Comparison of ENCODE assay signal across 11 cellular contexts in genomic region chr5:160470437-160471341, GRCh38. TPM values are rescaled to one million over a fixed set of nuclear protein-coding genes. Genes with fewer than 3 reads are reported as not detected.
DNase-seq lines count a peak whose midpoint lies in the region; ATAC-seq, FAIRE-seq and TF ChIP-seq lines count a peak whose summit lies in the region.
"Had no signal": no experiment of that assay in that cellular context is flagged by ENCODE, and none has a peak within 500 bp of the region (broad histone marks: within the 10 kb centered on the region; RNA-seq: fewer than 3 reads in every experiment).

No MANE protein-coding gene starts in this region.

- H3K4me1 Mint-ChIP-seq in activated CD4-positive, alpha-beta T cell treated with anti-CD3 and anti-CD28 coated beads for 36 hours = peaks cover 78% of the 10 kb centered on the region

- H3K36me3 ChIP-seq in Panc1 (ENCODE audit: control insufficient read depth, insufficient read depth, low read length) (no peaks in the 10 kb centered on the region), H1 (ENCODE audit: control insufficient read depth in 2 of 4, insufficient read depth in 4 of 4, low read length in 3 of 4) (no peaks in the 10 kb centered on the region), spleen (no peaks in the 10 kb centered on the region), Peyer's patch (no peaks in the 10 kb centered on the region), kidney (ENCODE audit: control insufficient read depth in 1 of 2, insufficient read depth in 2 of 2, low read length in 2 of 2) (no peaks in the 10 kb centered on the region)

- no peak overlapping the region for H3K4ac ChIP-seq in H1 (replicated peaks; ENCODE audit: insufficient read length, low read depth, low read length)

- no peak overlapping the region for H3K23ac ChIP-seq in H1 (ENCODE audit: insufficient read length)

- H3K4me2 ChIP-seq in H1 (ENCODE audit: insufficient read depth in 1 of 2, low read depth in 2 of 2, low read length in 2 of 2) = no peak overlapping the region

- H3K4me3 ChIP-seq in Panc1 (ENCODE audit: low read depth in 2 of 2, low read length in 2 of 2) (peak overlapping the region in 1 of 2 experiments; percentile 58; a peak in 2 of 4 replicates), H1 (ENCODE audit: extremely low read depth in 1 of 4, insufficient read depth in 2 of 4, low read depth in 3 of 4, low read length in 4 of 4) (no peak overlapping the region), spleen (peak overlapping the region in 2 of 8 donors; percentile 55 to 77), Peyer's patch (no peak overlapping the region), kidney (ENCODE audit: low read length in 2 of 2) (no peak overlapping the region)

- no peak for TF ChIP-seq CTCF in Panc1 (IDR thresholded peaks at IDR 0.05)
- no peak for TF ChIP-seq CTCF in H1 (IDR thresholded peaks at IDR 0.05; ENCODE audit: control extremely low read depth in 1 of 3, insufficient read depth in 1 of 3, low read depth in 1 of 3, low read length in 3 of 3)
- no peak for TF ChIP-seq CTCF in spleen (IDR thresholded peaks at IDR 0.05 in 8 of 11, conservative IDR thresholded peaks at IDR 0.05 in 3 of 11)
- no peak for TF ChIP-seq CTCF in Peyer's patch (IDR thresholded peaks at IDR 0.05)
- TF ChIP-seq CTCF in kidney (IDR thresholded peaks at IDR 0.05; ENCODE audit: borderline replicate concordance, extremely low read depth, insufficient read depth) = no peak

- H3K9me3 ChIP-seq in Panc1 (ENCODE audit: control insufficient read depth, insufficient read depth, low read depth, low read length) = no peaks in the 10 kb centered on the region
- H3K9me3 ChIP-seq in H1 (ENCODE audit: insufficient read depth in 2 of 2, low read depth in 1 of 2, low read length in 1 of 2) = no peaks in the 10 kb centered on the region
- no peaks in the 10 kb centered on the region for H3K9me3 ChIP-seq in spleen
- no peaks in the 10 kb centered on the region for H3K9me3 ChIP-seq in Peyer's patch
- no peaks in the 10 kb centered on the region for H3K9me3 ChIP-seq in kidney (ENCODE audit: control insufficient read depth in 1 of 2, low read length in 2 of 2)

- H3K4me1 ChIP-seq in Panc1 (ENCODE audit: control insufficient read depth, insufficient read depth, low read length) (peaks cover 50% of the 10 kb centered on the region), H1 (replicated peaks in 1 of 4; ENCODE audit: control insufficient read depth in 3 of 4, insufficient read depth in 4 of 4, low read length in 3 of 4) (peaks cover 0 to 6% (median 2%) of the 10 kb centered on the region in 4 experiments; a peak in 4 of 7 replicates), spleen (peaks cover 11 to 82% (median 49%) of the 10 kb centered on the region in 6 donors), Peyer's patch (peaks cover 0 to 17% (median 2%) of the 10 kb centered on the region in 4 donors), kidney (ENCODE audit: control insufficient read depth in 1 of 2, insufficient read depth in 1 of 2, low read depth in 1 of 2, low read length in 2 of 2) (peaks cover 0 to 2% of the 10 kb centered on the region in 2 donors)

- no peaks in the 10 kb centered on the region for H3K79me1 ChIP-seq in H1 (ENCODE audit: low read depth, low read length)

- no TSS peak for BruUV-seq in Panc1 (replicated peaks; lab: Mats Ljungman, UMichigan)

- no peak overlapping the region for H4K91ac ChIP-seq in H1 (replicated peaks; ENCODE audit: insufficient read length, low read length)

- H3K79me2 ChIP-seq in H1 (ENCODE audit: control insufficient read depth in 1 of 2, insufficient read depth in 2 of 2, low read length in 2 of 2) = no peaks in the 10 kb centered on the region

- no peaks in the 10 kb centered on the region for H4K20me1 ChIP-seq in H1 (replicated peaks in 1 of 2; ENCODE audit: control insufficient read depth in 1 of 2, insufficient read depth in 2 of 2, low read length in 2 of 2)

- no peak overlapping the region for H3K56ac ChIP-seq in H1 (replicated peaks; ENCODE audit: insufficient read length, low read depth, low read length)

- peak overlapping the region; percentile 86 for H3K27ac Mint-ChIP-seq in activated CD4-positive, alpha-beta T cell treated with anti-CD3 and anti-CD28 coated beads for 36 hours

- no peak for DNase-seq in activated CD4-positive, alpha-beta T cell treated with anti-CD3 and anti-CD28 coated beads for 36 hours
- DNase-seq in activated CD4-positive, alpha-beta T cell treated with anti-CD3 and anti-CD28 coated beads for 1 hour = no peak
- no peak for DNase-seq in Panc1 (ENCODE audit: low read depth, low spot score)
- DNase-seq in H1 (ENCODE audit: low read depth in 1 of 2, low spot score in 2 of 2) = no peak
- no peak for DNase-seq in spleen
- DNase-seq in Peyer's patch = no peak
- DNase-seq in kidney = no peak
- DNase-seq: ACHN; effector CD8-positive, alpha-beta T cell had no signal

- no peaks in the 10 kb centered on the region for H3K27me3 Mint-ChIP-seq in activated CD4-positive, alpha-beta T cell treated with anti-CD3 and anti-CD28 coated beads for 36 hours

- no peak overlapping the region for H2BK120ac ChIP-seq in H1 (replicated peaks; ENCODE audit: low read depth, low read length)

- H2BK5ac ChIP-seq in H1 (ENCODE audit: low read depth, low read length) = peak overlapping the region; percentile 12; the same call in 1 of the 2 replicates

- no peak overlapping the region for H2BK15ac ChIP-seq in H1 (ENCODE audit: low read length)

- no peak overlapping the region for H4K5ac ChIP-seq in H1 (ENCODE audit: insufficient read length, low read depth, low read length)

- WGBS in H1 (ENCODE audit: extremely low coverage in 1 of 2, insufficient coverage in 1 of 2, insufficient read length in 1 of 2, insufficient replicate concordance in 2 of 2, low coverage in 1 of 2, low lambda C conversion rate in 2 of 2, missing lambda C conversion rate in 1 of 2), 2 experiments = 75% methylated on average over 7 of the region's 7 CpGs; no CpG with 5 or more reads in 1 of the 2 experiments
- WGBS in spleen, 5 donors = 13 to 26% (median 16%) methylated on average over 7 of the region's 7 CpGs

- H4K8ac ChIP-seq in H1 (ENCODE audit: extremely low read depth, insufficient read depth, low read length) = no peak overlapping the region

- H3K27me3 ChIP-seq in Panc1 (ENCODE audit: control insufficient read depth, insufficient read depth, low read length) = no peaks in the 10 kb centered on the region
- no peaks in the 10 kb centered on the region for H3K27me3 ChIP-seq in H1 (replicated peaks in 1 of 4; ENCODE audit: control insufficient read depth in 3 of 4, extremely low read depth in 1 of 4, insufficient read depth in 3 of 4, low read length in 3 of 4)
- H3K27me3 ChIP-seq in spleen (replicated peaks in 1 of 7) = peaks cover 0 to 28% (median 0%) of the 10 kb centered on the region in 7 donors
- no peaks in the 10 kb centered on the region for H3K27me3 ChIP-seq in Peyer's patch

- H2BK12ac ChIP-seq in H1 (ENCODE audit: low read depth, low read length) = no peak overlapping the region; the same call in 1 of the 2 replicates

- intact Hi-C loops in activated CD4-positive, alpha-beta T cell treated with anti-CD3 and anti-CD28 coated beads for 36 hours (cut with DNase I, micrococcal nuclease) = no loop called here
- intact Hi-C loops in Panc1 (cut with micrococcal nuclease; ENCODE audit: unreplicated experiment) = no loop called here
- intact Hi-C loops in spleen (cut with DNase I; ENCODE audit: low total_unique reads) = no loop called here
- intact Hi-C loops in kidney (cut with DNase I) = no loop called here

- no peaks in the 10 kb centered on the region for H3K9me3 Mint-ChIP-seq in activated CD4-positive, alpha-beta T cell treated with anti-CD3 and anti-CD28 coated beads for 36 hours (ENCODE audit: low read depth)
- H3K9me3 Mint-ChIP-seq: neural crest cell had no signal

- H3K9ac ChIP-seq in H1 (replicated peaks in 1 of 4; ENCODE audit: extremely low read depth in 1 of 4, low read depth in 3 of 4, low read length in 3 of 4) = peak overlapping the region in 1 of 4 experiments; percentile 43; a peak in 1 of 7 replicates
- no peak overlapping the region for H3K9ac ChIP-seq in kidney (ENCODE audit: low read length in 2 of 2)

- H3K27ac ChIP-seq in Panc1 (ENCODE audit: low read length) (peak overlapping the region; percentile 94), H1 (ENCODE audit: low read depth, low read length) (no peak overlapping the region), spleen (peak overlapping the region in 6 of 8 donors; percentile 11 to 74 (median 52)), Peyer's patch (peak overlapping the region in 2 of 4 donors; percentile 22 to 32), kidney (ENCODE audit: low read depth in 2 of 2, low read length in 2 of 2) (no peak overlapping the region)

- FAIRE-seq in H1 (lab: Jason Lieb, UNC) (no peak), kidney (lab: Jason Lieb, UNC) (no peak)

- H3K4me3 Mint-ChIP-seq in activated CD4-positive, alpha-beta T cell treated with anti-CD3 and anti-CD28 coated beads for 36 hours = peak overlapping the region; percentile 88
- H3K4me3 Mint-ChIP-seq: neural crest cell had no signal

- H2AK5ac ChIP-seq in H1 (ENCODE audit: low read depth, low read length) = no peak overlapping the region

- H3K18ac ChIP-seq in H1 (ENCODE audit: extremely low read depth, low read length) = no peak overlapping the region

- no peak overlapping the region for H2BK20ac ChIP-seq in H1 (ENCODE audit: low read length)

- no peak for TF ChIP-seq RAD21 in H1 (IDR thresholded peaks at IDR 0.05 in 1 of 2, conservative IDR thresholded peaks at IDR 0.05 in 1 of 2; ENCODE audit: low read depth in 2 of 2, low read length in 2 of 2)

- H3K36me3 Mint-ChIP-seq in activated CD4-positive, alpha-beta T cell treated with anti-CD3 and anti-CD28 coated beads for 36 hours (ENCODE audit: low read depth) = peaks cover 41% of the 10 kb centered on the region

- POLR2A ChIA-PET in activated CD4-positive, alpha-beta T cell treated with anti-CD3 and anti-CD28 coated beads for 36 hours (lab: Charles Lee) = interaction anchor here (0.7 to 0.9 kb wide), 2 partner anchors 36 to 201 kb away, joined by 3 read pairs; no protein-coding TSS in a partner anchor
- POLR2A ChIA-PET in Panc1 (lab: Charles Lee) = interaction anchor here (0.9 kb wide), 1 partner anchor 52 kb away, joined by 13 read pairs; the partner anchor contains the start of gene SLU7
- POLR2A ChIA-PET in H1 (lab: Charles Lee; ENCODE audit: partially characterized antibody) = no interaction called here

- CTCF ChIA-PET in activated CD4-positive, alpha-beta T cell treated with anti-CD3 and anti-CD28 coated beads for 36 hours (lab: Charles Lee) = interaction anchor here (0.7 to 2.6 kb wide), 3 partner anchors 29 to 49 kb away, joined by 5 to 21 read pairs (median 6); no protein-coding TSS in a partner anchor
- CTCF ChIA-PET in Panc1 (lab: Charles Lee) (no interaction called here), H1 (lab: Charles Lee; ENCODE audit: partially characterized antibody) (interaction anchor here (0.9 to 1.4 kb wide), 3 partner anchors 32 to 177 kb away, joined by 3 to 5 read pairs (median 4); no protein-coding TSS in a partner anchor)

- H2AFZ ChIP-seq in H1 (ENCODE audit: low read length) = 0 out of 2 replicates have a peak overlapping the region, but pooled peaks have one; percentile 6

- no peak for TF ChIP-seq EP300 in H1 (IDR thresholded peaks at IDR 0.05; ENCODE audit: borderline replicate concordance in 1 of 2, low read depth in 2 of 2, low read length in 2 of 2)

- ATAC-seq in activated CD4-positive, alpha-beta T cell treated with anti-CD3 and anti-CD28 coated beads for 36 hours = no peak
- ATAC-seq in Panc1 = no peak
- no peak for ATAC-seq in GM21360 (IDR thresholded peaks at IDR 0.05; ENCODE audit: unreplicated experiment)

- no peaks in the 10 kb centered on the region for H3K23me2 ChIP-seq in H1 (ENCODE audit: low read depth, low read length)

- no peak for TF ChIP-seq POLR2A in H1 (IDR thresholded peaks at IDR 0.05; ENCODE audit: control extremely low read depth in 1 of 2, low read depth in 2 of 2, low read length in 2 of 2)
- TF ChIP-seq POLR2A in spleen (IDR thresholded peaks at IDR 0.05) = no peak
- TF ChIP-seq POLR2A in Peyer's patch (IDR thresholded peaks at IDR 0.05) = no peak

- in situ Hi-C loops in Panc1 (cut with HindIII; ENCODE audit: low pct_unique_long_range_greater_than_20kb, low sequenced_read_pairs) = no loop called here

- H3K14ac ChIP-seq in H1 (ENCODE audit: insufficient read length) = no peak overlapping the region

RNA-seq across cellular contexts. Expression of gene PTTG1, which starts 49.0 kb away (rescaled TPM):
- 100 to 1,000 TPM; 169 to 212 TPM for total RNA-seq in activated CD4-positive, alpha-beta T cell treated with anti-CD3 and anti-CD28 coated beads for 36 hours
- total RNA-seq in Panc1 (2021; ENCODE audit: unreplicated experiment) (171 TPM), spleen (10 to 100 TPM in 5 of 7 donors, 1 to 10 TPM in 2; 7.9 to 42.2 (median 19.2) TPM), Peyer's patch (10 to 100 TPM in 3 of 4 donors, 1 to 10 TPM in 1; 9.1 to 36.3 (median 14.4) TPM), kidney (2.5 TPM)
- polyA plus RNA-seq in Panc1 (2012; ENCODE audit: insufficient read length) = 55.0 TPM
- total RNA-seq in H1 (2021; fragmentation: NEBNext Ultra II Directional; extraction: Animal tissue kit (Norgen Biotek cat#: 25700)) = 229 and 240 TPM in 2 replicates
- polyA plus RNA-seq in H1 (2011; rRNA removed) (332 and 478 TPM in 2 replicates), spleen (10 to 100 TPM; 20.0 to 74.2 (median 23.5) TPM), kidney (ENCODE audit: insufficient read depth, low read depth, low replicate concordance) (4.4 TPM)
- polyA plus RNA-seq in H1 (2011; cell fraction: cytosol; rRNA removed) = 461 TPM
- 86.9 TPM for polyA plus RNA-seq in H1 (2011; cell fraction: nucleus; rRNA removed)
- 218 to 276 TPM (median 234 TPM) in 4 replicates for polyA plus RNA-seq in H1 (2012, experiment 1 of 2)
- polyA plus RNA-seq in H1 (2012, experiment 2 of 2) = 278 TPM
- 378 TPM for polyA plus RNA-seq in H1 (2013, experiment 1 of 2)
- 392 TPM for polyA plus RNA-seq in H1 (2013, experiment 2 of 2)
- 71.6 and 81.9 TPM in 2 replicates for polyA minus RNA-seq in H1 (2011; rRNA and poly(A)+ RNA removed)
- polyA minus RNA-seq in H1 (2011; cell fraction: cytosol; rRNA and poly(A)+ RNA removed) = 37.3 TPM
- polyA minus RNA-seq in H1 (2011; cell fraction: nucleus; rRNA and poly(A)+ RNA removed) = 65.7 TPM

RNA-seq across cellular contexts. Expression of gene SLU7, which starts 51.8 kb away (rescaled TPM):
- total RNA-seq in activated CD4-positive, alpha-beta T cell treated with anti-CD3 and anti-CD28 coated beads for 36 hours = 10 to 100 TPM; 41.1 to 53.0 TPM
- total RNA-seq in Panc1 (2021; ENCODE audit: unreplicated experiment) = 45.7 TPM
- polyA plus RNA-seq in Panc1 (2012; ENCODE audit: insufficient read length) = 31.0 TPM
- total RNA-seq in H1 (2021; fragmentation: NEBNext Ultra II Directional; extraction: Animal tissue kit (Norgen Biotek cat#: 25700)) = 34.1 and 36.8 TPM in 2 replicates
- 4.4 and 6.0 TPM in 2 replicates for polyA plus RNA-seq in H1 (2011; rRNA removed)
- polyA plus RNA-seq in H1 (2011; cell fraction: cytosol; rRNA removed) = 19.4 TPM
- polyA plus RNA-seq in H1 (2011; cell fraction: nucleus; rRNA removed) = 4.6 TPM
- polyA plus RNA-seq in H1 (2012, experiment 1 of 2) = 29.2 to 58.2 TPM (median 36.2 TPM) in 4 replicates
- polyA plus RNA-seq in H1 (2012, experiment 2 of 2) = 1.1 TPM
- 29.6 TPM for polyA plus RNA-seq in H1 (2013, experiment 1 of 2)
- polyA plus RNA-seq in H1 (2013, experiment 2 of 2) = 29.1 TPM
- polyA minus RNA-seq in H1 (2011; rRNA and poly(A)+ RNA removed) = 11.5 and 17.1 TPM in 2 replicates
- 4.2 TPM for polyA minus RNA-seq in H1 (2011; cell fraction: cytosol; rRNA and poly(A)+ RNA removed)
- 18.9 TPM for polyA minus RNA-seq in H1 (2011; cell fraction: nucleus; rRNA and poly(A)+ RNA removed)
- total RNA-seq in spleen = 100 to 1,000 TPM in 1 of 7 donors, 10 to 100 TPM in 6; 53.6 to 114 (median 58.1) TPM
- polyA plus RNA-seq in spleen = 10 to 100 TPM; 32.1 to 40.5 (median 36.6) TPM
- total RNA-seq in Peyer's patch = 10 to 100 TPM; 45.5 to 94.9 (median 61.1) TPM
- total RNA-seq in kidney = 56.9 TPM
- 41.7 TPM for polyA plus RNA-seq in kidney (ENCODE audit: insufficient read depth, low read depth, low replicate concordance)

Comparison
In these comparisons a context has a peak if more than half of its experiments do, and no peak if none do; other contexts are left out.
1. H3K27ac ChIP-seq: peak in Panc1 (single experiment) and spleen (6 of 8); none in H1 (single experiment) and kidney (0 of 2).